Comparison of ENCODE assay signal across 2 cellular contexts in the genomic region with DNA sequence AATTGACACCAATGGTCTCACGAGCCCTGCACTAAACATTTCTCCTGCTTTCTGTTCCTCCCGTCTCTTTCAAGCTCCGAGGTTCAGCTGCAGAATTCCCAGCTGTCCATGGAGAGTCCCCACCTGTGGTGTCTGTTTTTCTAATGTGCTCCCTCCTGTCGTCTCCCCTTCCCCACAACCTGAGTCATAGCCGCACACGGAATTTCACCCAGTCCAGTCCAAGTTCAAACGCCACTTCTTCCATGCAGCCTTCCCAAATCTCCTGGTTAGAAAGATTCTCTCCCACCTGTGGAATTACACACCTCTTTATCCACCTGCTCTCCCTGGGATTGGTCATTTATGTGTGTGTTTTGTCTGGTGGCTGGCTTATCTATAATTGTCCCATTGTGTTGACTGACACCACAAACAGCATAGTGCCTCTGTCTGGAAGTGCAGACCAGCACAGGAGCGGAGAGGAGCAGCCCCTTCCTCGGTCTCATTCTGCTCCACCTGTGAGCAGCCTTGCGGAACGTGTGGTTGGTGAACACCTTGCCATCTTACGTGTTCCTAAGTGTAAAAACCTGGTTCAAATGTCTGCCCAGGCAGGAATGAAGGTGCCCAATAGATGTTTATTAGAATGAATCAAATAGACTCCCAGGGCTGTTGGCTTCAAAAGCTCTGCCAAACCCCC.
A peak's percentile ranks its signal among the peaks of the same experiment; 100 is the strongest.
TF ChIP-seq lines count a peak whose summit lies in the region.

No MANE protein-coding gene starts in this region.

TF ChIP-seq in WTC11, 78 proteins besides CTCF, POLR2A, EP300 and RAD21:
- TF ChIP-seq, protein P1, sequence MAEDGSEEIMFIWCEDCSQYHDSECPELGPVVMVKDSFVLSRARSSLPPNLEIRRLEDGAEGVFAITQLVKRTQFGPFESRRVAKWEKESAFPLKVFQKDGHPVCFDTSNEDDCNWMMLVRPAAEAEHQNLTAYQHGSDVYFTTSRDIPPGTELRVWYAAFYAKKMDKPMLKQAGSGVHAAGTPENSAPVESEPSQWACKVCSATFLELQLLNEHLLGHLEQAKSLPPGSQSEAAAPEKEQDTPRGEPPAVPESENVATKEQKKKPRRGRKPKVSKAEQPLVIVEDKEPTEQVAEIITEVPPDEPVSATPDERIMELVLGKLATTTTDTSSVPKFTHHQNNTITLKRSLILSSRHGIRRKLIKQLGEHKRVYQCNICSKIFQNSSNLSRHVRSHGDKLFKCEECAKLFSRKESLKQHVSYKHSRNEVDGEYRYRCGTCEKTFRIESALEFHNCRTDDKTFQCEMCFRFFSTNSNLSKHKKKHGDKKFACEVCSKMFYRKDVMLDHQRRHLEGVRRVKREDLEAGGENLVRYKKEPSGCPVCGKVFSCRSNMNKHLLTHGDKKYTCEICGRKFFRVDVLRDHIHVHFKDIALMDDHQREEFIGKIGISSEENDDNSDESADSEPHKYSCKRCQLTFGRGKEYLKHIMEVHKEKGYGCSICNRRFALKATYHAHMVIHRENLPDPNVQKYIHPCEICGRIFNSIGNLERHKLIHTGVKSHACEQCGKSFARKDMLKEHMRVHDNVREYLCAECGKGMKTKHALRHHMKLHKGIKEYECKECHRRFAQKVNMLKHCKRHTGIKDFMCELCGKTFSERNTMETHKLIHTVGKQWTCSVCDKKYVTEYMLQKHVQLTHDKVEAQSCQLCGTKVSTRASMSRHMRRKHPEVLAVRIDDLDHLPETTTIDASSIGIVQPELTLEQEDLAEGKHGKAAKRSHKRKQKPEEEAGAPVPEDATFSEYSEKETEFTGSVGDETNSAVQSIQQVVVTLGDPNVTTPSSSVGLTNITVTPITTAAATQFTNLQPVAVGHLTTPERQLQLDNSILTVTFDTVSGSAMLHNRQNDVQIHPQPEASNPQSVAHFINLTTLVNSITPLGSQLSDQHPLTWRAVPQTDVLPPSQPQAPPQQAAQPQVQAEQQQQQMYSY (CRISPR knock-in tag; IDR thresholded peaks at IDR 0.05): peak; percentile 70
- TF ChIP-seq JAZF1 (CRISPR knock-in tag; IDR thresholded peaks at IDR 0.05): no peak
- TF ChIP-seq, protein P2, sequence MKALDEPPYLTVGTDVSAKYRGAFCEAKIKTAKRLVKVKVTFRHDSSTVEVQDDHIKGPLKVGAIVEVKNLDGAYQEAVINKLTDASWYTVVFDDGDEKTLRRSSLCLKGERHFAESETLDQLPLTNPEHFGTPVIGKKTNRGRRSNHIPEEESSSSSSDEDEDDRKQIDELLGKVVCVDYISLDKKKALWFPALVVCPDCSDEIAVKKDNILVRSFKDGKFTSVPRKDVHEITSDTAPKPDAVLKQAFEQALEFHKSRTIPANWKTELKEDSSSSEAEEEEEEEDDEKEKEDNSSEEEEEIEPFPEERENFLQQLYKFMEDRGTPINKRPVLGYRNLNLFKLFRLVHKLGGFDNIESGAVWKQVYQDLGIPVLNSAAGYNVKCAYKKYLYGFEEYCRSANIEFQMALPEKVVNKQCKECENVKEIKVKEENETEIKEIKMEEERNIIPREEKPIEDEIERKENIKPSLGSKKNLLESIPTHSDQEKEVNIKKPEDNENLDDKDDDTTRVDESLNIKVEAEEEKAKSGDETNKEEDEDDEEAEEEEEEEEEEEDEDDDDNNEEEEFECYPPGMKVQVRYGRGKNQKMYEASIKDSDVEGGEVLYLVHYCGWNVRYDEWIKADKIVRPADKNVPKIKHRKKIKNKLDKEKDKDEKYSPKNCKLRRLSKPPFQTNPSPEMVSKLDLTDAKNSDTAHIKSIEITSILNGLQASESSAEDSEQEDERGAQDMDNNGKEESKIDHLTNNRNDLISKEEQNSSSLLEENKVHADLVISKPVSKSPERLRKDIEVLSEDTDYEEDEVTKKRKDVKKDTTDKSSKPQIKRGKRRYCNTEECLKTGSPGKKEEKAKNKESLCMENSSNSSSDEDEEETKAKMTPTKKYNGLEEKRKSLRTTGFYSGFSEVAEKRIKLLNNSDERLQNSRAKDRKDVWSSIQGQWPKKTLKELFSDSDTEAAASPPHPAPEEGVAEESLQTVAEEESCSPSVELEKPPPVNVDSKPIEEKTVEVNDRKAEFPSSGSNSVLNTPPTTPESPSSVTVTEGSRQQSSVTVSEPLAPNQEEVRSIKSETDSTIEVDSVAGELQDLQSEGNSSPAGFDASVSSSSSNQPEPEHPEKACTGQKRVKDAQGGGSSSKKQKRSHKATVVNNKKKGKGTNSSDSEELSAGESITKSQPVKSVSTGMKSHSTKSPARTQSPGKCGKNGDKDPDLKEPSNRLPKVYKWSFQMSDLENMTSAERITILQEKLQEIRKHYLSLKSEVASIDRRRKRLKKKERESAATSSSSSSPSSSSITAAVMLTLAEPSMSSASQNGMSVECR (CRISPR knock-in tag; IDR thresholded peaks at IDR 0.05; ENCODE audit: borderline replicate concordance): no peak

TF ChIP-seq in SK-N-SH treated with all-trans-retinoic acid at 6 μM for 48 hours, 23 proteins besides CTCF, POLR2A, EP300 and RAD21:
- TF ChIP-seq, protein P3, sequence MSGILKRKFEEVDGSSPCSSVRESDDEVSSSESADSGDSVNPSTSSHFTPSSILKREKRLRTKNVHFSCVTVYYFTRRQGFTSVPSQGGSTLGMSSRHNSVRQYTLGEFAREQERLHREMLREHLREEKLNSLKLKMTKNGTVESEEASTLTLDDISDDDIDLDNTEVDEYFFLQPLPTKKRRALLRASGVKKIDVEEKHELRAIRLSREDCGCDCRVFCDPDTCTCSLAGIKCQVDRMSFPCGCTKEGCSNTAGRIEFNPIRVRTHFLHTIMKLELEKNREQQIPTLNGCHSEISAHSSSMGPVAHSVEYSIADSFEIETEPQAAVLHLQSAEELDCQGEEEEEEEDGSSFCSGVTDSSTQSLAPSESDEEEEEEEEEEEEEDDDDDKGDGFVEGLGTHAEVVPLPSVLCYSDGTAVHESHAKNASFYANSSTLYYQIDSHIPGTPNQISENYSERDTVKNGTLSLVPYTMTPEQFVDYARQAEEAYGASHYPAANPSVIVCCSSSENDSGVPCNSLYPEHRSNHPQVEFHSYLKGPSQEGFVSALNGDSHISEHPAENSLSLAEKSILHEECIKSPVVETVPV (CRISPR knock-in tag; IDR thresholded peaks at IDR 0.05): no peak
- TF ChIP-seq ZNF565 (CRISPR knock-in tag; conservative IDR thresholded peaks at IDR 0.05; ENCODE audit: low read depth): no peak
- TF ChIP-seq ZFP3 (CRISPR knock-in tag; IDR thresholded peaks at IDR 0.05): no peak
- TF ChIP-seq TOX (CRISPR knock-in tag; IDR thresholded peaks at IDR 0.05; ENCODE audit: borderline replicate concordance): no peak
- no peak for TF ChIP-seq ZC3H10 (CRISPR knock-in tag; IDR thresholded peaks at IDR 0.05)
- no peak for TF ChIP-seq OSR1 (CRISPR knock-in tag; IDR thresholded peaks at IDR 0.05)
- TF ChIP-seq GLIS3 (CRISPR knock-in tag; IDR thresholded peaks at IDR 0.05): no peak
- TF ChIP-seq ZNF8 (CRISPR knock-in tag; IDR thresholded peaks at IDR 0.05): no peak
